Comparison of ENCODE assay signal across 8 cellular contexts in the genomic region with DNA sequence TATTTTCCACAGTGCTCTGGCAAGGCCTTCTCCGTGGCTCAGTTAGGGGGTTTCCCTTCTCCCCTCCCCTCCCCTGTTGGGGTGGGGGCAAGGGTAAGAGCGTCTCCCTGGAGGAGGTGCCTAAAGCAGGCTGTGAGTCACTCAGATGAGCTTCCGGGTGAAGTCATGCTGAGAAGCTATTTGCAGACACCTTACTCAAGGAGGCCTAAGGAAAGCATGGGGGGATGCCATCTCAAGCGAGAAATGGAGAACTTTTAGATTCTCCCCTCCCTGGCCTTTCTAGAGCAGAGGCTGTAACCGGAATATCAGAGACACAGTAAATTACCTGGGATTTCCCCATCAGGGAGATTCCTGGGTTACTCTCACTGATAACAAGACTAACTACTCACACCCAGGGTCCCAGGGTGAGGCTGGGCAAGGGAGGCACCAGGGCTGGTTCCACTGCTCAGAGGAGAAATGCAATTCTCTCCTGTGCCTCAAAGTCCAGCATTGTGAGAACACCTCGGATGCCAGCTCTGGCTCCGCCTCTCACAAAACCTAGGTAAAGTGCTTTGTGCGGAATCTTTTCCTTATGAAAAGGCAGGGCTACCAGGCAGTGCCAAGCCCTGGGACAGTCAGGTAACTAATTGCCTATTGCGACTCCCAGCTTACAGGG.
DNase-seq lines count a peak whose midpoint lies in the region; ATAC-seq and TF ChIP-seq lines count a peak whose summit lies in the region.

No MANE protein-coding gene starts in this region.

- TF ChIP-seq CTCF in A673 (conservative IDR thresholded peaks at IDR 0.05; ENCODE audit: low read depth, low read length): no peak
- no peak for TF ChIP-seq CTCF in astrocyte of the spinal cord (IDR thresholded peaks at IDR 0.05; ENCODE audit: low read depth, low read length)
- TF ChIP-seq CTCF in upper lobe of right lung (IDR thresholded peaks at IDR 0.05): no peak

- peaks cover 8% of the 10 kb centered on the region for H3K4me1 Mint-ChIP-seq in T-helper 17 cell

- H3K27ac Mint-ChIP-seq in T-helper 17 cell: no peak overlapping the region

- DNase-seq in A673 (ENCODE audit: low spot score): peak; percentile 91
- DNase-seq in T-helper 17 cell: peak in 2 of 3 donors; percentile 51 to 71
- DNase-seq in astrocyte of the spinal cord (ENCODE audit: low read depth, low spot score): peak; percentile 56
- DNase-seq in upper lobe of right lung: no peak
- no peak for DNase-seq in hypothalamus (lab: John Stamatoyannopoulos, UW)

- no TSS peak for BruUV-seq in A673 (replicated peaks; lab: Mats Ljungman, UMichigan)

- ATAC-seq in GM19455 (IDR thresholded peaks at IDR 0.05; ENCODE audit: unreplicated experiment): peak; percentile 80
- ATAC-seq in HG03460 (IDR thresholded peaks at IDR 0.05; ENCODE audit: unreplicated experiment): peak; percentile 72
- ATAC-seq in T-helper 17 cell: peak; percentile 62
- peak; percentile 92 for ATAC-seq in upper lobe of right lung

- H3K4me3 ChIP-seq in A673 (ENCODE audit: low read depth, low read length, poor library complexity, severe bottlenecking) (no peak overlapping the region), astrocyte of the spinal cord (ENCODE audit: low read depth, low read length) (no peak overlapping the region), muscle layer of duodenum (ENCODE audit: low read depth in 1 of 2, low read length in 2 of 2) (no peak overlapping the region), upper lobe of right lung (no peak overlapping the region)

- H3K27ac ChIP-seq in A673 (ENCODE audit: low read depth, low read length, poor library complexity, severe bottlenecking) (peak overlapping the region; percentile 35), muscle layer of duodenum (ENCODE audit: low read length) (peak overlapping the region; percentile 81), upper lobe of right lung (peak overlapping the region; percentile 42)

- intact Hi-C loops in A673 (cut with micrococcal nuclease; ENCODE audit: unreplicated experiment) (no loop called here), upper lobe of right lung (cut with DNase I) (no loop called here)

- H3K27me3 ChIP-seq in A673 (replicated peaks; ENCODE audit: insufficient read depth, low read depth, low read length, poor library complexity) (no peaks in the 10 kb centered on the region), muscle layer of duodenum (ENCODE audit: low read depth, low read length) (no peaks in the 10 kb centered on the region), upper lobe of right lung (no peaks in the 10 kb centered on the region)

- H3K27me3 Mint-ChIP-seq in T-helper 17 cell: peaks cover 14% of the 10 kb centered on the region

- no peaks in the 10 kb centered on the region for H3K9me3 ChIP-seq in A673 (ENCODE audit: low read depth, low read length, poor library complexity, severe bottlenecking)
- no peaks in the 10 kb centered on the region for H3K9me3 ChIP-seq in T-helper 17 cell (ENCODE audit: control insufficient read depth, low read length, poor library complexity, severe bottlenecking)
- no peaks in the 10 kb centered on the region for H3K9me3 ChIP-seq in muscle layer of duodenum (ENCODE audit: control insufficient read depth in 1 of 2, low read length in 2 of 2)
- H3K9me3 ChIP-seq in upper lobe of right lung: no peaks in the 10 kb centered on the region

- no peaks in the 10 kb centered on the region for H3K36me3 Mint-ChIP-seq in T-helper 17 cell (ENCODE audit: low read depth)

- CTCF ChIA-PET in A673 (lab: Charles Lee): interaction anchor here (0.5 to 1.0 kb wide), 2 partner anchors 60 to 123 kb away, joined by 3 read pairs; a partner anchor contains a TSS

- POLR2A ChIA-PET in A673 (lab: Charles Lee; ENCODE audit: low non-redundant PET): interaction anchor here (0.5 kb wide), 1 partner anchor 20 kb away, joined by 3 read pairs; no protein-coding TSS in a partner anchor

- H3K4me1 ChIP-seq in A673 (ENCODE audit: insufficient read depth, low read length, poor library complexity, severe bottlenecking) (peaks cover 10% of the 10 kb centered on the region), muscle layer of duodenum (ENCODE audit: control insufficient read depth in 1 of 2, insufficient read depth in 2 of 2, low read length in 2 of 2) (no peaks in the 10 kb centered on the region), upper lobe of right lung (peaks cover 7% of the 10 kb centered on the region)

- no peak overlapping the region for H3K4me3 Mint-ChIP-seq in T-helper 17 cell

- in situ Hi-C loops in astrocyte of the spinal cord (cut with HindIII; ENCODE audit: low sequenced_read_pairs): no loop called here

- H3K36me3 ChIP-seq in A673 (ENCODE audit: insufficient read depth, low read length, poor library complexity, severe bottlenecking) (no peaks in the 10 kb centered on the region), muscle layer of duodenum (ENCODE audit: control insufficient read depth in 1 of 2, insufficient read depth in 2 of 2, low read length in 2 of 2) (no peaks in the 10 kb centered on the region), upper lobe of right lung (no peaks in the 10 kb centered on the region)

Comparison
In these comparisons a context has a peak if more than half of its experiments do, and no peak if none do; other contexts are left out.
1. DNase-seq: peak in A673 (single experiment), T-helper 17 cell (2 of 3) and astrocyte of the spinal cord (single experiment); none in upper lobe of right lung (single experiment) and hypothalamus (0 of 51).
2. Peak in every context shown above with its lines, with median percentiles within 50 percentile points of each other: H3K27ac ChIP-seq and ATAC-seq.